Comparison of ENCODE assay signal across 8 cellular contexts in genomic region chr17:58200024-58200633, GRCh38. TPM values are rescaled to one million over a fixed set of nuclear protein-coding genes. Genes with fewer than 3 reads are reported as not detected.
DNase-seq lines count a peak whose midpoint lies in the region; ATAC-seq, FAIRE-seq and TF ChIP-seq lines count a peak whose summit lies in the region.

No MANE protein-coding gene starts in this region.

- H3K36me3 Mint-ChIP-seq in memory B cell = peaks cover under 1% of the 10 kb centered on the region

- peaks cover 3% of the 10 kb centered on the region for H3K4me1 Mint-ChIP-seq in memory B cell

- H3K36me3 ChIP-seq in right atrium auricular region (no peaks in the 10 kb centered on the region), bronchial epithelial cell (ENCODE audit: control insufficient read depth, insufficient read depth, low read length) (no peaks in the 10 kb centered on the region)

- FAIRE-seq in bronchial epithelial cell (lab: Jason Lieb, UNC) = no peak

- TF ChIP-seq CTCF in right atrium auricular region (IDR thresholded peaks at IDR 0.05) (peak in 1 of 2 donors; percentile 53), VCaP (conservative IDR thresholded peaks at IDR 0.05) (peak; percentile 53), bronchial epithelial cell (IDR thresholded peaks at IDR 0.05; ENCODE audit: insufficient read depth, low read length, severe bottlenecking) (peak; percentile 49)

- H3K27ac ChIP-seq in right atrium auricular region = no peak overlapping the region
- H3K27ac ChIP-seq in VCaP = no peak overlapping the region

- intact Hi-C loops in Right ventricle myocardium superior (cut with DNase I) = no loop called here

- ATAC-seq in Right ventricle myocardium superior (ENCODE audit: poor library complexity) (peak; percentile 66), memory B cell (ENCODE audit: low read depth) (peak; percentile 89), GM21381 (IDR thresholded peaks at IDR 0.05; ENCODE audit: unreplicated experiment) (no peak)

- H3K9me3 Mint-ChIP-seq in memory B cell = no peaks in the 10 kb centered on the region

- no peaks in the 10 kb centered on the region for H3K27me3 ChIP-seq in right atrium auricular region
- peaks cover under 1% of the 10 kb centered on the region for H3K27me3 ChIP-seq in bronchial epithelial cell (ENCODE audit: control insufficient read depth, insufficient read depth, low read length)

- H3K27me3 Mint-ChIP-seq in memory B cell = peaks cover 14% of the 10 kb centered on the region

- no peaks in the 10 kb centered on the region for H3K4me1 ChIP-seq in right atrium auricular region

- no peak overlapping the region for H3K4me3 ChIP-seq in right atrium auricular region
- H3K4me3 ChIP-seq in bronchial epithelial cell (ENCODE audit: low read depth, low read length) = no peak overlapping the region

- no peaks in the 10 kb centered on the region for H3K9me3 ChIP-seq in right atrium auricular region

- no peak overlapping the region for H3K4me3 Mint-ChIP-seq in memory B cell

- no peak overlapping the region for H3K27ac Mint-ChIP-seq in memory B cell

- DNase-seq in Right ventricle myocardium superior (peak; percentile 58), right atrium auricular region (ENCODE audit: low spot score) (no peak), NCI-H1092 treated with DMSO at 0.1 percent for 48 hours (lab: John Stamatoyannopoulos, UW) (peak; percentile 28), bronchial epithelial cell (ENCODE audit: low read depth) (peak; percentile 38), memory B cell (ENCODE audit: low spot score in 2 of 2) (peak; percentile 46 to 47)
- DNase-seq in stimulated activated naive CD4-positive, alpha-beta T cell treated with Interleukin-2 at 50 U/mL for 16 hours (lab: John Stamatoyannopoulos, UW) = peak; percentile 32

RNA-seq across cellular contexts. Expression of gene EPX, which starts 7.6 kb away (rescaled TPM):
- total RNA-seq in Right ventricle myocardium superior = not detected
- not detected for total RNA-seq in right atrium auricular region
- not detected in 2 replicates for total RNA-seq in bronchial epithelial cell

RNA-seq across cellular contexts. Expression of gene MKS1, which starts 18.9 kb away (rescaled TPM):
- total RNA-seq in Right ventricle myocardium superior (7.9 TPM), right atrium auricular region (1 to 10 TPM; 4.8 to 6.4 TPM), bronchial epithelial cell (8.8 and 11.1 TPM in 2 replicates)

RNA-seq across cellular contexts. Expression of gene OR4D2, which starts 33.3 kb away (rescaled TPM):
- total RNA-seq in Right ventricle myocardium superior (not detected), right atrium auricular region (not detected), bronchial epithelial cell (not detected in 2 replicates)

RNA-seq across cellular contexts. Expression of gene LPO, which starts 38.3 kb away (rescaled TPM):
- total RNA-seq in Right ventricle myocardium superior (not detected), right atrium auricular region (not detected), bronchial epithelial cell (not detected in 2 replicates)

RNA-seq across cellular contexts. Expression of gene OR4D1, which starts 51.9 kb away (rescaled TPM):
- total RNA-seq in Right ventricle myocardium superior = not detected
- not detected for total RNA-seq in right atrium auricular region
- total RNA-seq in bronchial epithelial cell = not detected in 2 replicates
